8 cellular contexts compared by ENCODE assay signal in the genomic region with DNA sequence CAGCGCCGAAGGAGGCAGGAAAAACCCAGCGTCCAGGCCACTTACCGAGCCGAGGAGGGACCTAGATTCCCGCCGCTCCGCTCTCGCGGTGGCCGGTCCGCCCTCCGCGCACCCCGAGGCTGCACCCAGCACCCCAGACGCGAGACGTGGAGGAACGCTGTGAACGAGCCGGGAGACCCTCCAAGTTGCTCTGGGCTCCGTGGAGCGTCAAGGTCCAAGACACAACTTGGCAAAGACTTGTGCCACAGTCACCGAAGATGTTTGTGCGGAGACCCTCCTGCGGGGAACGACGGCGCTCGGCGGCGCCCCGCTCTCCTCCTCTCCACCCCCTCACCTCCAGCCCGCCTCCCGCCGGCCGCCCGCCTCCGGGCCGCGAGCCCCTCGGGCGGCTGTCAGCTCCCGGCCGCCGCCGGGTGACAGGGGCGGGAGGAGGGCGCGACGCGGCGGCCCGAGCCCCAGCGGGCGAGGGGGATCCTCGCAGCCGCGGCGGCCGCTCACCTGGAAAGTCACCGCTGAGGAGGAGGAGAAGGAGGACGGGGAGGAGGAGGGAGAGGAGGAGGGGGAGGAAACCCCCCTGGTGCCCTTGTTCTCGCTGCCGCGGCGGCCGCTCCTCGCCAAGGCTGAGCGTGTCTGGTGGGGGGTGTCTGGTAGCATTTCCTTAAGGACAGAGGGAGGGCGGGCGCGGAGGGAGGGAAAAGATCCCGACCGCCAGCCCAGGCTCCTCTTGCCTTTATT. TPM values are rescaled to one million over a fixed set of nuclear protein-coding genes. Genes with fewer than 3 reads are reported as not detected.
A peak's percentile ranks its signal among the peaks of the same experiment; 100 is the strongest.
DNase-seq lines count a peak whose midpoint lies in the region; ATAC-seq and TF ChIP-seq lines count a peak whose summit lies in the region.

No MANE protein-coding gene starts in this region.

- H3K4me2 ChIP-seq in BLaER1 treated with 17β-estradiol and CSF1 and Interleukin-3, amounts not matched to agents 10 nM and 100 nM, result peak overlapping the region; percentile 75 to 98 (median 94)

- 0 to 1% methylated on average over 51 to 75 of the region's 75 CpGs for WGBS in lung, 2 donors

- no peaks in the 10 kb centered on the region for H3K9me3 ChIP-seq in BLaER1 treated with 17β-estradiol and CSF1 and Interleukin-3, amounts not matched to agents 10 nM and 100 nM (replicated peaks in 1 of 11)
- H3K9me3 ChIP-seq in lung (ENCODE audit: control insufficient read depth in 2 of 2, insufficient read depth in 1 of 2, low read length in 1 of 2), result no peaks in the 10 kb centered on the region

- DNase-seq in LoVo (ENCODE audit: low spot score) (peak; percentile 39), dermis blood vessel endothelial cell (peak; percentile 59), lung (ENCODE audit: low spot score) (peak; percentile 49), NCI-H510A treated with DMSO at 0.1 percent for 48 hours (lab: John Stamatoyannopoulos, UW) (no peak)
- DNase-seq in activated CD4-positive, alpha-beta T cell treated with anti-CD3 and anti-CD28 coated beads, Interleukin-2, amount 50 U/mL, for 24 hours (ENCODE audit: low read depth in 1 of 2, low spot score in 1 of 2), result peak; percentile 37 to 42
- peak; percentile 23 for DNase-seq in stimulated activated CD8-positive, alpha-beta memory T cell treated with anti-CD3 and anti-CD28 coated beads, Interleukin-15, amount 100 ng/mL, for 1 hour (ENCODE audit: low read depth)

- peaks cover 37 to 55% (median 43%) of the 10 kb centered on the region in 10 experiments for H3K4me1 ChIP-seq in BLaER1 treated with 17β-estradiol and CSF1 and Interleukin-3, amounts not matched to agents 10 nM and 100 nM
- H3K4me1 ChIP-seq in lung (ENCODE audit: control insufficient read depth in 2 of 2, insufficient read depth in 2 of 2, low read length in 2 of 2), result peaks cover under 1% of the 10 kb centered on the region in 2 donors

- peak overlapping the region; percentile 86 to 99 (median 96) for H3K27ac ChIP-seq in BLaER1 treated with 17β-estradiol and CSF1 and Interleukin-3, amounts not matched to agents 10 nM and 100 nM
- H3K27ac ChIP-seq in lung (ENCODE audit: low read depth in 1 of 2, low read length in 1 of 2), result peak overlapping the region; percentile 95 to 99

- no peaks in the 10 kb centered on the region for H3K27me3 ChIP-seq in BLaER1 treated with 17β-estradiol and CSF1 and Interleukin-3, amounts not matched to agents 10 nM and 100 nM
- H3K27me3 ChIP-seq in lung (ENCODE audit: control insufficient read depth, insufficient read depth), result no peaks in the 10 kb centered on the region

- H3K9ac ChIP-seq in BLaER1 treated with 17β-estradiol and CSF1 and Interleukin-3, amounts not matched to agents 10 nM and 100 nM, result peak overlapping the region; percentile 87 to 100 (median 96)

- ATAC-seq in GM19463 (IDR thresholded peaks at IDR 0.05; ENCODE audit: unreplicated experiment) (peak; percentile 4), lung (ENCODE audit: insufficient read depth, low FRiP score) (peak; percentile 3)

- peak overlapping the region; percentile 82 to 95 (median 92) for H3K4me3 ChIP-seq in BLaER1 treated with 17β-estradiol and CSF1 and Interleukin-3, amounts not matched to agents 10 nM and 100 nM
- peak overlapping the region; percentile 92 for H3K4me3 ChIP-seq in lung

- H4K20me1 ChIP-seq in BLaER1 treated with 17β-estradiol and CSF1 and Interleukin-3, amounts not matched to agents 10 nM and 100 nM, result peaks cover 0 to 29% (median 0%) of the 10 kb centered on the region in 11 experiments; a peak in 4 of 22 replicates

- TF ChIP-seq CTCF in lung (IDR thresholded peaks at IDR 0.05; ENCODE audit: control extremely low read depth, extremely low read depth), result no peak

- no peaks in the 10 kb centered on the region; a peak in 1 of 22 replicates for H3K36me3 ChIP-seq in BLaER1 treated with 17β-estradiol and CSF1 and Interleukin-3, amounts not matched to agents 10 nM and 100 nM
- no peaks in the 10 kb centered on the region for H3K36me3 ChIP-seq in lung (ENCODE audit: control insufficient read depth in 2 of 2, insufficient read depth in 2 of 2, low read length in 2 of 2)

RNA-seq across cellular contexts. Expression of a gene that starts 0.6 kb away (rescaled TPM):
- 10.6 and 11.7 TPM in 2 replicates for total RNA-seq in dermis blood vessel endothelial cell
- 10 to 100 TPM; 14.4 to 23.8 TPM for total RNA-seq in lung
- polyA plus RNA-seq in lung, result 1 to 10 TPM; 3.0 to 8.0 TPM
